Comparison of ENCODE assay signal across 30 cellular contexts in the genomic region with DNA sequence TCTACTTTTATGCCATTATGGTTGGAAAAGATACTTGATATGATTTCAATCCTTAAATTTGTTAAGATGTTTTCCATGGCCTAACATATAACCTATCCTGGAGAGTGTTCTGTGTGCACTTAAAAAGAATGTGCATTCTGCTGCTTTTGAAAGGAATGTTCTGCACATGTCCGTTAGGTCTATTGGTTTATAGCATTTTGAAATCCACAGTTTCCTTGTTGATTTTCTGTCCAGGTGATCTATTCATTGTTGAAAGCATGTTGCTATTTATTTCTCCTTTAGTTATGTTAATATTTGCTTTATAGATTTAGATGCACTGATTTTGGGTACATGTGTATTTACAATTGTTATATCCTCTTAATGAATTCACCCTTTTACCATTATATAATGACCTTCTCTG. TPM values are rescaled to one million over a fixed set of nuclear protein-coding genes. Genes with fewer than 3 reads are reported as not detected.
"Had no signal": no experiment of that assay in that cellular context is flagged by ENCODE, and none has a peak within 500 bp of the region (broad histone marks: within the 10 kb centered on the region; RNA-seq: fewer than 3 reads in every experiment).

No MANE protein-coding gene starts in this region.

- H3K4me1 ChIP-seq: stomach, suprapubic skin, testis, thyroid gland, tibial artery, transverse colon, upper lobe of left lung, uterus, vagina had no signal

- H3K27ac ChIP-seq: stomach, suprapubic skin, testis, thoracic aorta, thyroid gland, tibial artery, tibial nerve, transverse colon, upper lobe of left lung, uterus, vagina had no signal

- H3K27me3 ChIP-seq: stomach, suprapubic skin, testis, thyroid gland, tibial artery, tibial nerve, transverse colon, upper lobe of left lung, uterus, vagina had no signal

- ATAC-seq: stimulated activated effector memory CD8-positive, alpha-beta T cell treated with anti-CD3 and anti-CD28 coated beads, Interleukin-12 subunit alpha, Interleukin-12 subunit beta, amount 100 ng/mL, for 72 hours; stimulated activated memory B cell treated with anti-CD40 and anti-IgM and Interleukin-4, amounts not matched to agents 10 μg/mL and 1 μg/mL and 100 μg/mL, for 72 hours; stimulated activated naive B cell treated with anti-CD40 and anti-IgM and Interleukin-4, amounts not matched to agents 10 μg/mL and 1 μg/mL and 100 μg/mL, for 72 hours; stimulated activated naive CD8-positive, alpha-beta T cell treated with anti-CD3 and anti-CD28 coated beads, Interleukin-15, amount 100 ng/mL, for 72 hours; stimulated activated naive CD8-positive, alpha-beta T cell treated with anti-CD3 and anti-CD28 coated beads, Interleukin-15, Interleukin-2, amounts not matched to agents 100 U/mL and 50 U/mL, for 24 hours had no signal

- DNase-seq: stimulated activated CD4-positive, alpha-beta T cell treated with anti-CD3 and anti-CD28 coated beads, Interleukin-2, amount 100 ng/mL, for 48 hours; stimulated activated CD4-positive, alpha-beta T cell treated with anti-CD3 and anti-CD28 coated beads, Interleukin-4, amount 100 ng/mL, for 1 hour; stimulated activated CD4-positive, alpha-beta T cell treated with anti-CD3 and anti-CD28 coated beads, Interleukin-4, amount 100 ng/mL, for 24 hours; stimulated activated CD4-positive, alpha-beta T cell treated with anti-CD3 and anti-CD28 coated beads, Interleukin-4, amount 100 ng/mL, for 4 hours; stimulated activated CD8-positive, alpha-beta memory T cell treated with anti-CD3 and anti-CD28 coated beads, Interleukin-4, amount 100 ng/mL, for 48 hours; stimulated activated naive B cell treated with anti-CD40 and anti-IgM and Interleukin-4, amounts not matched to agents 10 μg/mL and 1 μg/mL and 100 μg/mL, for 72 hours; stimulated activated naive CD4-positive, alpha-beta T cell; stimulated activated naive CD4-positive, alpha-beta T cell treated with Interleukin-2 at 50 U/mL for 16 hours; stimulated activated naive CD8-positive, alpha-beta T cell treated with anti-CD3 and anti-CD28 coated beads, Interleukin-15, amount 100 ng/mL, for 72 hours; stimulated activated naive CD8-positive, alpha-beta T cell treated with anti-CD3 and anti-CD28 coated beads, Interleukin-15, Interleukin-2, amounts not matched to agents 100 U/mL and 50 U/mL, for 24 hours; stomach; substantia nigra; testis; thyroid gland; tibial artery; transverse colon; trophoblast cell; upper lobe of left lung; uterus had no signal

- FAIRE-seq: urothelium cell line had no signal

- H3K4me3 ChIP-seq: stomach, suprapubic skin, testis, thoracic aorta, thyroid gland, tibial artery, tibial nerve, transverse colon, upper lobe of left lung, uterus, vagina had no signal

- H3K36me3 ChIP-seq: stomach, suprapubic skin, thoracic aorta, thyroid gland, transverse colon, upper lobe of left lung, uterus, vagina had no signal

- H3K9me3 ChIP-seq: testis, thyroid gland, uterus, vagina had no signal

RNA-seq across cellular contexts. Expression of a gene that starts 5.7 kb away (rescaled TPM):
- total RNA-seq: suprapubic skin had no signal

RNA-seq across cellular contexts. Expression of a gene that starts 44.4 kb away (rescaled TPM):
- total RNA-seq: stomach, subcutaneous adipose tissue, thoracic aorta, thyroid gland, transverse colon, ureter, urinary bladder, vagina had no signal
- polyA plus RNA-seq: thymus had no signal
